8 cellular contexts compared by ENCODE assay signal in genomic region chr12:131894313-131894860, GRCh38. TPM values are rescaled to one million over a fixed set of nuclear protein-coding genes. Genes with fewer than 3 reads are reported as not detected.
DNase-seq lines count a peak whose midpoint lies in the region; ATAC-seq and TF ChIP-seq lines count a peak whose summit lies in the region.

TSS of gene ULK1 (plus strand) at chr12:131894622. CDS start at chr12:131895002, 380 bp downstream.

- no peak for TF ChIP-seq CTCF in BJ (IDR thresholded peaks at IDR 0.05; ENCODE audit: insufficient read depth, low read depth, low read length)
- no peak for TF ChIP-seq CTCF in chondrocyte (IDR thresholded peaks at IDR 0.05)

- H3K4me3 Mint-ChIP-seq in activated CD4-positive, alpha-beta T cell treated with anti-CD3 and anti-CD28 coated beads for 36 hours = peak within 1 kb of the TSS; percentile 78
- H3K4me3 Mint-ChIP-seq in chondrocyte (ENCODE audit: unreplicated experiment) = peak within 1 kb of the TSS; percentile 78

- H3K4me3 ChIP-seq in BJ (ENCODE audit: low read depth, low read length) = peak within 1 kb of the TSS; percentile 82

- H3K9me3 Mint-ChIP-seq in activated CD4-positive, alpha-beta T cell treated with anti-CD3 and anti-CD28 coated beads for 36 hours (ENCODE audit: low read depth) = no peaks in the 10 kb centered on the region
- H3K9me3 Mint-ChIP-seq in chondrocyte (ENCODE audit: low read depth) = no peaks in the 10 kb centered on the region

- H3K27ac Mint-ChIP-seq in activated CD4-positive, alpha-beta T cell treated with anti-CD3 and anti-CD28 coated beads for 36 hours = peak within 1 kb of the TSS; percentile 55
- H3K27ac Mint-ChIP-seq in chondrocyte (ENCODE audit: unreplicated experiment) = peak within 1 kb of the TSS; percentile 86

- POLR2A ChIA-PET in BJ (lab: Charles Lee) = no interaction called here
- POLR2A ChIA-PET in activated CD4-positive, alpha-beta T cell treated with anti-CD3 and anti-CD28 coated beads for 36 hours (lab: Charles Lee) = no interaction called here

- peaks cover 3% of the 10 kb centered on the region for H3K36me3 Mint-ChIP-seq in activated CD4-positive, alpha-beta T cell treated with anti-CD3 and anti-CD28 coated beads for 36 hours (ENCODE audit: low read depth)
- no peaks in the 10 kb centered on the region for H3K36me3 Mint-ChIP-seq in chondrocyte (ENCODE audit: low read depth)

- peak; percentile 76 for ATAC-seq in HG03442 (IDR thresholded peaks at IDR 0.05; ENCODE audit: unreplicated experiment)
- peak; percentile 86 for ATAC-seq in activated CD4-positive, alpha-beta T cell treated with anti-CD3 and anti-CD28 coated beads for 36 hours

- no peak for DNase-seq in BJ (ENCODE audit: low read depth)
- peak; percentile 100 for DNase-seq in GM19240 (ENCODE audit: insufficient read length, low spot score)
- DNase-seq in NCI-H510A treated with DMSO at 0.1 percent for 48 hours (lab: John Stamatoyannopoulos, UW) = peak; percentile 89
- DNase-seq in activated CD4-positive, alpha-beta T cell treated with anti-CD3 and anti-CD28 coated beads for 36 hours = peak; percentile 96
- peak; percentile 95 for DNase-seq in chondrocyte (ENCODE audit: low spot score)
- DNase-seq in stimulated activated CD4-positive, alpha-beta T cell treated with anti-CD3 and anti-CD28 coated beads, Interleukin-1b, Interleukin-23, amount 100 ng/mL, for 24 hours (ENCODE audit: low read depth in 4 of 4, low spot score in 1 of 4) = peak; percentile 66 to 92 (median 88)

- intact Hi-C loops in activated CD4-positive, alpha-beta T cell treated with anti-CD3 and anti-CD28 coated beads for 36 hours (cut with DNase I, micrococcal nuclease) = loop anchor here (1.0 to 2.0 kb wide), 8 partner anchors 35 to 1022 kb away; partner anchors contain the start of genes EP400 (in 2 of the 2), PUS1 (in 1 of the 2) and RAN (in 1 of the 2)

- peaks cover 12% of the 10 kb centered on the region for H3K4me1 Mint-ChIP-seq in activated CD4-positive, alpha-beta T cell treated with anti-CD3 and anti-CD28 coated beads for 36 hours
- peaks cover 20% of the 10 kb centered on the region for H3K4me1 Mint-ChIP-seq in chondrocyte (ENCODE audit: low read depth)

- H3K36me3 ChIP-seq in BJ (ENCODE audit: control insufficient read depth, insufficient read depth, low read length) = peaks cover 10% of the 10 kb centered on the region

- H3K27me3 ChIP-seq in BJ (ENCODE audit: control insufficient read depth, insufficient read depth, low read length) (no peaks in the 10 kb centered on the region; the same call in 1 of the 2 replicates), layer of hippocampus (ENCODE audit: control insufficient read depth, insufficient read depth, low read length) (no peaks in the 10 kb centered on the region)

- no peaks in the 10 kb centered on the region for H3K27me3 Mint-ChIP-seq in activated CD4-positive, alpha-beta T cell treated with anti-CD3 and anti-CD28 coated beads for 36 hours
- H3K27me3 Mint-ChIP-seq in chondrocyte (ENCODE audit: low read depth) = peaks cover 2% of the 10 kb centered on the region

- H3K27ac ChIP-seq in layer of hippocampus (ENCODE audit: low read depth, low read length) = peak within 1 kb of the TSS; percentile 97

- CTCF ChIA-PET in BJ (lab: Yijun Ruan, JAX) = no interaction called here
- CTCF ChIA-PET in activated CD4-positive, alpha-beta T cell treated with anti-CD3 and anti-CD28 coated beads for 36 hours (lab: Charles Lee) = no interaction called here

RNA-seq across cellular contexts. Expression of gene ULK1, which starts in this region (rescaled TPM):
- 7.8 and 13.7 TPM in 2 replicates for polyA plus RNA-seq in BJ (2011; rRNA removed)
- 7.5 and 8.9 TPM in 2 replicates for polyA minus RNA-seq in BJ (2011; rRNA and poly(A)+ RNA removed)
- total RNA-seq in activated CD4-positive, alpha-beta T cell treated with anti-CD3 and anti-CD28 coated beads for 36 hours = 10 to 100 TPM; 12.9 to 14.4 TPM
- 54.2 to 65.7 TPM (median 56.1 TPM) in 3 replicates for total RNA-seq in chondrocyte
